ENCODE assay signal across 1 cellular context in the genomic region with DNA sequence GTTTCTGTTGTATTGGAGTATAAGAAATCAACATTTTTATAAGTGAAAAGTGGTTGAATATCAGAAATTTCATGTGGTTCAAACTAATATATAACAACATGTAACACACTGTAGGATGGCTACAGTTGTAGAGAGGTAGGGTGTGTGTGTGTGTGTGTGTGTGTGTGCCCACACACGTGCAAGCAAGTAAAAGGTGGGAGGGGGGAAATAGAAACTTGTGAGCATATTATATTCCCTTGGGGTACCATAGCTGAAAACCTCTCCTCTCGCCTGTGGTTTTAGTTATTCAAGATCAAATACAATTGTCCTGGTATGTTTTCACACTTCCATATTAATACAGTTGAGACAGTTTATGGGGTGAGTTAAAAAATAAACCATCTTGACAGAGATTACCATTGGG.
TF ChIP-seq lines count a peak whose summit lies in the region.

No MANE protein-coding gene starts in this region.

TF ChIP-seq in HepG2, 621 proteins besides CTCF, POLR2A, EP300 and RAD21:
- TF ChIP-seq, protein P1, sequence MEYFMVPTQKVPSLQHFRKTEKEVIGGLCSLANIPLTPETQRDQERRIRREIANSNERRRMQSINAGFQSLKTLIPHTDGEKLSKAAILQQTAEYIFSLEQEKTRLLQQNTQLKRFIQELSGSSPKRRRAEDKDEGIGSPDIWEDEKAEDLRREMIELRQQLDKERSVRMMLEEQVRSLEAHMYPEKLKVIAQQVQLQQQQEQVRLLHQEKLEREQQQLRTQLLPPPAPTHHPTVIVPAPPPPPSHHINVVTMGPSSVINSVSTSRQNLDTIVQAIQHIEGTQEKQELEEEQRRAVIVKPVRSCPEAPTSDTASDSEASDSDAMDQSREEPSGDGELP (IDR thresholded peaks at IDR 0.05; ENCODE audit: borderline replicate concordance, low read depth), result no peak
- TF ChIP-seq TEAD2 (CRISPR knock-in tag; IDR thresholded peaks at IDR 0.05) (no peak), SRSF4 (IDR thresholded peaks at IDR 0.05; ENCODE audit: low read depth, low read length, poor library complexity, severe bottlenecking) (no peak)
